ENCODE assay signal across 36 cellular contexts in the genomic region with DNA sequence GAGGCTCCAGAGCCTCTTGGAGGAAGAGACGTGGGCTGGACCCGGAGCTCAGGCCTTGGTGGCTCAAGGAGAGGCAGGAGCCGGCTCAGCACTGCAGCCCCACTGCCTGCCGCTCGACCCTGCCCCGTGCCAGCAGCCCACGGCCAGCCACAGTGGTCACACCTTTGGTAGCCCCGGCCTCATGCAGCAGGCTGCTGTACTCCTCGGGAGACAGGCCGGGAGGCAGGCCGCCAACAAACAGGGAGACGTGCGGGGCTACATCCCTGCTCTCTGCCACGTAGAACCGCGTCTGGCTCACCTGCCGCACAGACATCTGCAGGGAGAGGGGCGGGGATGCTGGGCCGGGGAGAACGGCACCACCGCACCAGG. TPM values are rescaled to one million over a fixed set of nuclear protein-coding genes. Genes with fewer than 3 reads are reported as not detected.
"Had no signal": no experiment of that assay in that cellular context is flagged by ENCODE, and none has a peak within 500 bp of the region (broad histone marks: within the 10 kb centered on the region; RNA-seq: fewer than 3 reads in every experiment).

No MANE protein-coding gene starts in this region.

- H2AFZ ChIP-seq: PC-9 had no signal

- H3K27me3 ChIP-seq: brain microvascular endothelial cell, MG63 had no signal

- H3K36me3 ChIP-seq: MG63 had no signal

- H3K27ac ChIP-seq: brain microvascular endothelial cell, PC-9, WERI-Rb-1 had no signal

- H3K27ac Mint-ChIP-seq: activated CD4-positive, alpha-beta memory T cell treated with anti-CD3 and anti-CD28 coated beads, Interleukin-2, amount 10 ng/mL, durations not matched to agents 7 days and 5 days; activated CD8-positive, alpha-beta memory T cell treated with anti-CD3 and anti-CD28 coated beads, Interleukin-2, amount 10 ng/mL, durations not matched to agents 7 days and 5 days; activated naive CD8-positive, alpha-beta T cell treated with anti-CD3 and anti-CD28 coated beads for 36 hours; activated T-cell treated with anti-CD3 and anti-CD28 coated beads, Interleukin-2, amount 50 U/mL, for 72 hours; activated T-helper 17 cell treated with anti-CD3 and anti-CD28 coated beads, Interleukin-2, amount 50 U/mL, for 72 hours had no signal

- H3K4me3 ChIP-seq: MG63, PC-9 had no signal

- H3K4me3 Mint-ChIP-seq: activated CD4-positive, alpha-beta memory T cell treated with anti-CD3 and anti-CD28 coated beads, Interleukin-2, amount 10 ng/mL, durations not matched to agents 7 days and 5 days; activated CD8-positive, alpha-beta memory T cell treated with anti-CD3 and anti-CD28 coated beads, Interleukin-2, amount 10 ng/mL, durations not matched to agents 7 days and 5 days; activated naive CD8-positive, alpha-beta T cell treated with anti-CD3 and anti-CD28 coated beads for 36 hours; activated T-cell treated with anti-CD3 and anti-CD28 coated beads, Interleukin-2, amount 50 U/mL, for 72 hours; activated T-helper 17 cell treated with anti-CD3 and anti-CD28 coated beads, Interleukin-2, amount 50 U/mL, for 72 hours had no signal

- DNase-seq: activated CD4-positive, alpha-beta memory T cell treated with anti-CD3 and anti-CD28 coated beads, Interleukin-2, amount 10 ng/mL, durations not matched to agents 7 days and 5 days; activated CD4-positive, alpha-beta T cell treated with anti-CD3 and anti-CD28 coated beads for 1 hour; activated CD4-positive, alpha-beta T cell treated with anti-CD3 and anti-CD28 coated beads for 48 hours; activated CD4-positive, CD25-positive, alpha-beta regulatory T cell; activated CD8-positive, alpha-beta memory T cell treated with anti-CD3 and anti-CD28 coated beads for 24 hours; activated CD8-positive, alpha-beta memory T cell treated with anti-CD3 and anti-CD28 coated beads, Interleukin-2, amount 10 ng/mL, durations not matched to agents 7 days and 5 days; activated CD8-positive, alpha-beta memory T cell treated with anti-CD3 and anti-CD28 coated beads, Interleukin-2, amount 50 U/mL, for 48 hours; activated naive CD4-positive, alpha-beta T cell; activated naive CD4-positive, alpha-beta T cell treated with anti-CD3 and anti-CD28 coated beads, Interleukin-2, amount 50 U/mL, for 16 hours; activated naive CD8-positive, alpha-beta T cell treated with anti-CD3 and anti-CD28 coated beads for 36 hours; activated T-cell treated with anti-CD3 and anti-CD28 coated beads, Interleukin-2, amount 50 U/mL, for 1 hour; activated T-cell treated with anti-CD3 and anti-CD28 coated beads, Interleukin-2, amount 50 U/mL, for 72 hours; amniotic stem cell; brain microvascular endothelial cell; central memory CD4-positive, alpha-beta T cell; Kasumi-1; KG1; MG63; MV-4-11; NCI-H1092 treated with DMSO at 0.1 percent for 48 hours; NCI-H1417; NCI-H146; NCI-H187; NCI-H2029 treated with DMSO at 0.1 percent for 48 hours; NCI-H2107; NCI-H2171 treated with DMSO at 0.1 percent for 48 hours; NCI-H2227 treated with DMSO at 0.1 percent for 48 hours; NCI-H446; NCI-H510A treated with DMSO at 0.1 percent for 48 hours; NK-92 treated with Interleukin-12 subunit alpha and Interleukin-12 subunit beta, amount 100 ng/mL, for 24 hours; PC-9; Right ventricle myocardium superior; SW 1271; T1000; WERI-Rb-1 had no signal

- H3K27me3 Mint-ChIP-seq: activated CD4-positive, alpha-beta memory T cell treated with anti-CD3 and anti-CD28 coated beads, Interleukin-2, amount 10 ng/mL, durations not matched to agents 7 days and 5 days; activated CD8-positive, alpha-beta memory T cell treated with anti-CD3 and anti-CD28 coated beads, Interleukin-2, amount 10 ng/mL, durations not matched to agents 7 days and 5 days; activated naive CD8-positive, alpha-beta T cell treated with anti-CD3 and anti-CD28 coated beads for 36 hours; activated T-helper 17 cell treated with anti-CD3 and anti-CD28 coated beads, Interleukin-2, amount 50 U/mL, for 72 hours had no signal

- H3K9me3 ChIP-seq: MG63 had no signal

- H3K4me1 Mint-ChIP-seq: activated T-helper 17 cell treated with anti-CD3 and anti-CD28 coated beads, Interleukin-2, amount 50 U/mL, for 72 hours had no signal

- H3K4me2 ChIP-seq: PC-9 had no signal

- ATAC-seq: activated CD8-positive, alpha-beta memory T cell treated with anti-CD3 and anti-CD28 coated beads, Interleukin-2, amount 10 ng/mL, durations not matched to agents 7 days and 5 days; activated T-helper 17 cell treated with anti-CD3 and anti-CD28 coated beads, Interleukin-2, amount 50 U/mL, for 72 hours had no signal

- H3K36me3 Mint-ChIP-seq: activated CD8-positive, alpha-beta memory T cell treated with anti-CD3 and anti-CD28 coated beads, Interleukin-2, amount 10 ng/mL, durations not matched to agents 7 days and 5 days; activated naive CD8-positive, alpha-beta T cell treated with anti-CD3 and anti-CD28 coated beads for 36 hours had no signal

- H3K9me3 Mint-ChIP-seq: activated CD4-positive, alpha-beta memory T cell treated with anti-CD3 and anti-CD28 coated beads, Interleukin-2, amount 10 ng/mL, durations not matched to agents 7 days and 5 days; activated naive CD8-positive, alpha-beta T cell treated with anti-CD3 and anti-CD28 coated beads for 36 hours; activated T-cell treated with anti-CD3 and anti-CD28 coated beads, Interleukin-2, amount 50 U/mL, for 72 hours; activated T-helper 17 cell treated with anti-CD3 and anti-CD28 coated beads, Interleukin-2, amount 50 U/mL, for 72 hours had no signal

RNA-seq across cellular contexts. Expression of gene SLC26A1, which starts 27.5 kb away (rescaled TPM):
- total RNA-seq: activated CD8-positive, alpha-beta memory T cell treated with anti-CD3 and anti-CD28 coated beads, Interleukin-2, amount 10 ng/mL, durations not matched to agents 7 days and 5 days; activated T-cell treated with anti-CD3 and anti-CD28 coated beads, Interleukin-2, amount 50 U/mL, for 72 hours had no signal
